In genomic region chr4:93748943-93749342, GRCh38 we compare ENCODE assay signal across 15 cellular contexts.
A peak's percentile ranks its signal among the peaks of the same experiment; 100 is the strongest.
DNase-seq lines count a peak whose midpoint lies in the region; ATAC-seq and TF ChIP-seq lines count a peak whose summit lies in the region.
"Had no signal": no experiment of that assay in that cellular context is flagged by ENCODE, and none has a peak within 500 bp of the region (broad histone marks: within the 10 kb centered on the region; RNA-seq: fewer than 3 reads in every experiment).

No MANE protein-coding gene starts in this region.

- no peak overlapping the region for H3K4ac ChIP-seq in mesenchymal stem cell (ENCODE audit: low read depth in 1 of 2, low read length in 2 of 2)

- no peak for TF ChIP-seq CTCF in GM12865 (IDR thresholded peaks at IDR 0.05; ENCODE audit: insufficient read depth, low read depth, low read length, missing control alignments)
- TF ChIP-seq CTCF in foreskin fibroblast (IDR thresholded peaks at IDR 0.05; ENCODE audit: low read depth, low read length) = no peak

- H3K9ac ChIP-seq in mesenchymal stem cell (ENCODE audit: low read length) = no peak overlapping the region

- H3K23ac ChIP-seq in mesenchymal stem cell (ENCODE audit: low read length in 2 of 2) = no peak overlapping the region

- no peaks in the 10 kb centered on the region for H3K27me3 ChIP-seq in mesenchymal stem cell (ENCODE audit: control insufficient read depth in 1 of 2, insufficient read depth in 1 of 2, low read length in 2 of 2)
- H3K27me3 ChIP-seq: dorsolateral prefrontal cortex had no signal

- H3K27ac ChIP-seq in mesenchymal stem cell (ENCODE audit: low read length, poor library complexity, severe bottlenecking) = no peak overlapping the region
- H3K27ac ChIP-seq: prostate gland had no signal

- no peak overlapping the region for H2BK120ac ChIP-seq in mesenchymal stem cell (ENCODE audit: low read depth, low read length)

- peak overlapping the region; percentile 4 for H3K4me3 ChIP-seq in GM12865 (ENCODE audit: low read depth, low read length)
- no peak overlapping the region for H3K4me3 ChIP-seq in mesenchymal stem cell (ENCODE audit: insufficient read depth in 1 of 2, low read depth in 1 of 2, low read length in 2 of 2)
- no peak overlapping the region for H3K4me3 ChIP-seq in foreskin fibroblast (ENCODE audit: low read depth in 1 of 2, low read length in 2 of 2)
- H3K4me3 ChIP-seq: lung, prostate gland had no signal

- WGBS in mesenchymal stem cell = 94% methylated on average over 1 of the region's 1 CpG

- no peak overlapping the region for H3K18ac ChIP-seq in mesenchymal stem cell (ENCODE audit: low read depth in 1 of 2, low read length in 2 of 2)

- H2BK15ac ChIP-seq in mesenchymal stem cell (ENCODE audit: low read depth, poor library complexity, severe bottlenecking) = no peak overlapping the region

- H2AFZ ChIP-seq in mesenchymal stem cell (ENCODE audit: low read depth, low read length) = no peak overlapping the region

- DNase-seq in GM12865 (ENCODE audit: low read depth) (peak; percentile 48), AG08395 (ENCODE audit: low spot score) (no peak), mesenchymal stem cell (no peak), NCI-H526 (lab: John Stamatoyannopoulos, UW) (no peak), foreskin fibroblast (no peak)
- DNase-seq: activated CD4-positive, alpha-beta memory T cell treated with anti-CD3 and anti-CD28 coated beads for 36 hours; activated naive CD8-positive, alpha-beta T cell treated with anti-CD3 and anti-CD28 coated beads for 36 hours; dorsolateral prefrontal cortex; Kasumi-1; NCI-H510A had no signal

- no peak overlapping the region for H4K8ac ChIP-seq in mesenchymal stem cell (ENCODE audit: low read length)

- no peaks in the 10 kb centered on the region for H3K36me3 ChIP-seq in mesenchymal stem cell (ENCODE audit: control insufficient read depth in 1 of 2, insufficient read depth in 2 of 2, low read depth in 1 of 2, low read length in 2 of 2)
- H3K36me3 ChIP-seq: prostate gland had no signal

- H2BK12ac ChIP-seq in mesenchymal stem cell (ENCODE audit: low read length in 2 of 2) = no peak overlapping the region

- H2BK5ac ChIP-seq in mesenchymal stem cell (ENCODE audit: low read depth, low read length, poor library complexity, severe bottlenecking) = no peak overlapping the region

- no peaks in the 10 kb centered on the region for H3K9me3 ChIP-seq in mesenchymal stem cell (ENCODE audit: control insufficient read depth, low read length)
- H3K9me3 ChIP-seq: prostate gland had no signal

- no peak overlapping the region for H3K14ac ChIP-seq in mesenchymal stem cell (ENCODE audit: low read length in 2 of 2)

- H2AK5ac ChIP-seq in mesenchymal stem cell (ENCODE audit: low read length, severe bottlenecking) = no peak overlapping the region

- peak; percentile 30 for ATAC-seq in GM19463 (IDR thresholded peaks at IDR 0.05; ENCODE audit: unreplicated experiment)
- peak; percentile 37 for ATAC-seq in HG02870 (IDR thresholded peaks at IDR 0.05; ENCODE audit: unreplicated experiment)
- peak; percentile 5 for ATAC-seq in HG03520 (IDR thresholded peaks at IDR 0.05; ENCODE audit: unreplicated experiment)

- no peaks in the 10 kb centered on the region for H3K4me1 ChIP-seq in mesenchymal stem cell (ENCODE audit: control insufficient read depth, insufficient read depth, low read depth, low read length)
- H3K4me1 ChIP-seq: prostate gland had no signal

- H4K91ac ChIP-seq in mesenchymal stem cell (ENCODE audit: low read length) = no peak overlapping the region

- H3K4me2 ChIP-seq in mesenchymal stem cell (ENCODE audit: low read length, poor library complexity, severe bottlenecking) = no peak overlapping the region

- no peaks in the 10 kb centered on the region for H3K79me1 ChIP-seq in mesenchymal stem cell (replicated peaks; ENCODE audit: low read length, poor library complexity, severe bottlenecking)
